Comparison of ENCODE assay signal across 1 cellular context in genomic region chr5:62266573-62266972, GRCh38.
TF ChIP-seq lines count a peak whose summit lies in the region.

No MANE protein-coding gene starts in this region.

TF ChIP-seq in WTC11, 78 proteins besides CTCF, POLR2A, EP300 and RAD21 (continued from another document):
- TF ChIP-seq E2F4 (CRISPR knock-in tag; IDR thresholded peaks at IDR 0.05; ENCODE audit: borderline replicate concordance, low read depth) (no peak), HMGA2 (CRISPR knock-in tag; IDR thresholded peaks at IDR 0.05) (no peak), PREB (CRISPR knock-in tag; IDR thresholded peaks at IDR 0.05; ENCODE audit: borderline replicate concordance) (no peak), RELA (CRISPR knock-in tag; IDR thresholded peaks at IDR 0.05; ENCODE audit: borderline replicate concordance) (no peak), IRF2 (CRISPR knock-in tag; IDR thresholded peaks at IDR 0.05; ENCODE audit: borderline replicate concordance, low read depth) (no peak), ESRRA (CRISPR knock-in tag; IDR thresholded peaks at IDR 0.05; ENCODE audit: borderline replicate concordance) (no peak), USF2 (CRISPR knock-in tag; IDR thresholded peaks at IDR 0.05) (no peak), ZNF532 (CRISPR knock-in tag; IDR thresholded peaks at IDR 0.05; ENCODE audit: borderline replicate concordance) (no peak)
